ENCODE assay signal across 2 cellular contexts in genomic region chr6:887583-888235, GRCh38.
A peak's percentile ranks its signal among the peaks of the same experiment; 100 is the strongest.
TF ChIP-seq lines count a peak whose summit lies in the region.

No MANE protein-coding gene starts in this region.

TF ChIP-seq in HepG2, 621 proteins besides CTCF, POLR2A, EP300 and RAD21:
- no peak for TF ChIP-seq STAT6 (CRISPR knock-in tag; IDR thresholded peaks at IDR 0.05; ENCODE audit: borderline replicate concordance)
- TF ChIP-seq, protein P1, sequence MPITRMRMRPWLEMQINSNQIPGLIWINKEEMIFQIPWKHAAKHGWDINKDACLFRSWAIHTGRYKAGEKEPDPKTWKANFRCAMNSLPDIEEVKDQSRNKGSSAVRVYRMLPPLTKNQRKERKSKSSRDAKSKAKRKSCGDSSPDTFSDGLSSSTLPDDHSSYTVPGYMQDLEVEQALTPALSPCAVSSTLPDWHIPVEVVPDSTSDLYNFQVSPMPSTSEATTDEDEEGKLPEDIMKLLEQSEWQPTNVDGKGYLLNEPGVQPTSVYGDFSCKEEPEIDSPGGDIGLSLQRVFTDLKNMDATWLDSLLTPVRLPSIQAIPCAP (CRISPR knock-in tag; IDR thresholded peaks at IDR 0.05; ENCODE audit: low read depth) = no peak
- TF ChIP-seq, protein P2, sequence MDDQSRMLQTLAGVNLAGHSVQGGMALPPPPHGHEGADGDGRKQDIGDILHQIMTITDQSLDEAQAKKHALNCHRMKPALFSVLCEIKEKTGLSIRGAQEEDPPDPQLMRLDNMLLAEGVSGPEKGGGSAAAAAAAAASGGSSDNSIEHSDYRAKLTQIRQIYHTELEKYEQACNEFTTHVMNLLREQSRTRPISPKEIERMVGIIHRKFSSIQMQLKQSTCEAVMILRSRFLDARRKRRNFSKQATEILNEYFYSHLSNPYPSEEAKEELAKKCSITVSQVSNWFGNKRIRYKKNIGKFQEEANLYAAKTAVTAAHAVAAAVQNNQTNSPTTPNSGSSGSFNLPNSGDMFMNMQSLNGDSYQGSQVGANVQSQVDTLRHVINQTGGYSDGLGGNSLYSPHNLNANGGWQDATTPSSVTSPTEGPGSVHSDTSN (CRISPR knock-in tag; IDR thresholded peaks at IDR 0.05; ENCODE audit: borderline replicate concordance) = no peak
- TF ChIP-seq ZNF589 (CRISPR knock-in tag; conservative IDR thresholded peaks at IDR 0.05) = no peak
- TF ChIP-seq, protein P3, sequence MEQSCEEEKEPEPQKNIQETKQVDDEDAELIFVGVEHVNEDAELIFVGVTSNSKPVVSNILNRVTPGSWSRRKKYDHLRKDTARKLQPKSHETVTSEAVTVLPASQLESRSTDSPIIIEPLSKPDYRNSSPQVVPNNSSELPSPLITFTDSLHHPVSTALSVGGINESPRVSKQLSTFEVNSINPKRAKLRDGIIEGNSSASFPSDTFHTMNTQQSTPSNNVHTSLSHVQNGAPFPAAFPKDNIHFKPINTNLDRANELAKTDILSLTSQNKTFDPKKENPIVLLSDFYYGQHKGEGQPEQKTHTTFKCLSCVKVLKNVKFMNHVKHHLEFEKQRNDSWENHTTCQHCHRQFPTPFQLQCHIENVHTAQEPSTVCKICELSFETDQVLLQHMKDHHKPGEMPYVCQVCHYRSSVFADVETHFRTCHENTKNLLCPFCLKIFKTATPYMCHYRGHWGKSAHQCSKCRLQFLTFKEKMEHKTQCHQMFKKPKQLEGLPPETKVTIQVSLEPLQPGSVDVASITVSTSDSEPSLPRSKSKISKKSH (CRISPR knock-in tag; IDR thresholded peaks at IDR 0.05; ENCODE audit: borderline replicate concordance) = 0 out of 2 replicates have a peak, but pooled peaks have one; percentile 24
- TF ChIP-seq FOXA1 (IDR thresholded peaks at IDR 0.05) = no peak
- TF ChIP-seq FOXA1 (CRISPR knock-in tag; IDR thresholded peaks at IDR 0.05) = no peak
- TF ChIP-seq ZNF891 (CRISPR knock-in tag; IDR thresholded peaks at IDR 0.05) = 0 out of 2 replicates have a peak, but pooled peaks have one; percentile 37
- TF ChIP-seq KDM3A (CRISPR knock-in tag; IDR thresholded peaks at IDR 0.05; ENCODE audit: low read depth) = no peak
- no peak for TF ChIP-seq PATZ1 (CRISPR knock-in tag; IDR thresholded peaks at IDR 0.05)
- TF ChIP-seq XBP1 (CRISPR knock-in tag; IDR thresholded peaks at IDR 0.05) = no peak
- no peak for TF ChIP-seq BCL6 (CRISPR knock-in tag; IDR thresholded peaks at IDR 0.05)
- TF ChIP-seq TGIF2 (CRISPR knock-in tag; IDR thresholded peaks at IDR 0.05) = no peak
- no peak for TF ChIP-seq PHF20 (CRISPR knock-in tag; IDR thresholded peaks at IDR 0.05)
- no peak for TF ChIP-seq ARNT2 (CRISPR knock-in tag; IDR thresholded peaks at IDR 0.05; ENCODE audit: low read depth)
- TF ChIP-seq MTF1 (CRISPR knock-in tag; IDR thresholded peaks at IDR 0.05) = no peak
- TF ChIP-seq TFAP4 (IDR thresholded peaks at IDR 0.05; ENCODE audit: borderline replicate concordance, low read depth) = no peak
TF ChIP-seq in HepG2: peak in this region for 2.

TF ChIP-seq in K562, 482 proteins besides CTCF, POLR2A, EP300 and RAD21 (continued from another document):
- TF ChIP-seq ZNF121 (CRISPR knock-in tag; conservative IDR thresholded peaks at IDR 0.05) (no peak), GABPB1 (CRISPR knock-in tag; IDR thresholded peaks at IDR 0.05) (no peak), E2F3 (CRISPR knock-in tag; IDR thresholded peaks at IDR 0.05) (no peak), ZNF778 (CRISPR knock-in tag; IDR thresholded peaks at IDR 0.05) (no peak), TFAP4 (CRISPR knock-in tag; IDR thresholded peaks at IDR 0.05; ENCODE audit: borderline replicate concordance) (no peak)
- TF ChIP-seq, protein P4, sequence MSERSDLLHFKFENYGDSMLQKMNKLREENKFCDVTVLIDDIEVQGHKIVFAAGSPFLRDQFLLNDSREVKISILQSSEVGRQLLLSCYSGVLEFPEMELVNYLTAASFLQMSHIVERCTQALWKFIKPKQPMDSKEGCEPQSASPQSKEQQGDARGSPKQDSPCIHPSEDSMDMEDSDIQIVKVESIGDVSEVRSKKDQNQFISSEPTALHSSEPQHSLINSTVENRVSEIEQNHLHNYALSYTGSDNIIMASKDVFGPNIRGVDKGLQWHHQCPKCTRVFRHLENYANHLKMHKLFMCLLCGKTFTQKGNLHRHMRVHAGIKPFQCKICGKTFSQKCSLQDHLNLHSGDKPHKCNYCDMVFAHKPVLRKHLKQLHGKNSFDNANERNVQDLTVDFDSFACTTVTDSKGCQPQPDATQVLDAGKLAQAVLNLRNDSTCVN (CRISPR knock-in tag; IDR thresholded peaks at IDR 0.05) = no peak
